In the genomic region with DNA sequence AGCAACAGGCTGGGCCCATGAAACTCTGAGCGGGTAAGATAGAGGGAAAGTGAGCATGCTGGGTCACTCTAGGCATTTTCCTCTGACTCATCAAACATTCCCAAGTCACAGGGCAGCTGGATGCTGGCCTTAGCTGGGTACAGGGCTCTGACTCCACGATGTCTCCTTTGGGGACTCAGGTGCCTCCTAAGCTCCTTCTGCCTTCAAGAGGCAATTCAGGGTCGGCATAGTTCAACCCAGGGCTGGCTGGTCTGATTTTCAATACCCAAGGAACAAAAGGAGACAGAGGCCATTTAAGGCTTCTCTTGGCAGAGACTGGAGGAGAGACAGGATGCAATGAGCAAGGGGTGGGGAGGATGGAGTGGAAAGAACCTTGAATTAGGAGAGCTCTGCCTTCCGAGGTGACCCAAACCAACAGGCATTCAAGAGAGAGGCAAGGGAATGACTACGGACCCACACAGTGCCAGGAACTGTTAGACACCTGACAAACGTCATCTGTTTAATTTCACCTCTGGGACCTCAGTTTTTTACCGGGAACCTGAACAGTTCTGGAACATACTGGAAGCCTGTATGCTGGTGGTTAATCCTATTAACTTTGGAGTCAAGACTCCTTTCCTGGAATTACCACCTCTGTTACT, we compare ENCODE assay signal across 9 cellular contexts. TPM values are rescaled to one million over a fixed set of nuclear protein-coding genes. Genes with fewer than 3 reads are reported as not detected.
DNase-seq lines count a peak whose midpoint lies in the region; ATAC-seq, FAIRE-seq and TF ChIP-seq lines count a peak whose summit lies in the region.
"Had no signal": no experiment of that assay in that cellular context is flagged by ENCODE, and none has a peak within 500 bp of the region (broad histone marks: within the 10 kb centered on the region; RNA-seq: fewer than 3 reads in every experiment).

No MANE protein-coding gene starts in this region.

- no peak overlapping the region for H3K27ac Mint-ChIP-seq in activated T-cell treated with anti-CD3 and anti-CD28 coated beads, Interleukin-2, amount 50 U/mL, for 24 hours

- H3K27me3 Mint-ChIP-seq in activated T-cell treated with anti-CD3 and anti-CD28 coated beads, Interleukin-2, amount 50 U/mL, for 24 hours = no peaks in the 10 kb centered on the region

- no peaks in the 10 kb centered on the region for H3K9me3 ChIP-seq in lung (ENCODE audit: control insufficient read depth in 2 of 2, insufficient read depth in 1 of 2, low read length in 1 of 2)

- no peaks in the 10 kb centered on the region for H3K9me3 Mint-ChIP-seq in activated T-cell treated with anti-CD3 and anti-CD28 coated beads, Interleukin-2, amount 50 U/mL, for 24 hours

- H3K36me3 ChIP-seq in lung (ENCODE audit: control insufficient read depth in 2 of 2, insufficient read depth in 2 of 2, low read length in 2 of 2) = peaks cover 0 to 19% of the 10 kb centered on the region in 2 donors

- DNase-seq in A172 (ENCODE audit: low spot score) (peak; percentile 92), HTR-8/SVneo (ENCODE audit: insufficient read length, low spot score) (peak; percentile 77), choroid plexus epithelial cell (ENCODE audit: low read depth) (peak; percentile 75), lung (ENCODE audit: low spot score) (no peak), NCI-H526 treated with DMSO at 0.1 percent for 48 hours (lab: John Stamatoyannopoulos, UW) (no peak), NCI-H1694 treated with DMSO at 0.1 percent for 48 hours (lab: John Stamatoyannopoulos, UW) (no peak)
- no peak for DNase-seq in activated T-cell treated with anti-CD3 and anti-CD28 coated beads, Interleukin-2, amount 50 U/mL, for 24 hours
- DNase-seq: activated CD4-positive, alpha-beta T cell treated with anti-CD3 and anti-CD28 coated beads, Interleukin-2, amount 50 U/mL, for 1 hour had no signal

- peak overlapping the region; percentile 90 to 95 for H3K27ac ChIP-seq in lung (ENCODE audit: low read depth in 1 of 2, low read length in 1 of 2)

- no peaks in the 10 kb centered on the region for H3K27me3 ChIP-seq in lung (ENCODE audit: control insufficient read depth, insufficient read depth)

- H3K4me1 ChIP-seq in lung (ENCODE audit: control insufficient read depth in 2 of 2, insufficient read depth in 2 of 2, low read length in 2 of 2) = peaks cover 0 to 20% of the 10 kb centered on the region in 2 donors

- ATAC-seq in lung (ENCODE audit: insufficient read depth, low FRiP score) (no peak), GM21529 (IDR thresholded peaks at IDR 0.05; ENCODE audit: unreplicated experiment) (no peak)

- H3K4me1 Mint-ChIP-seq in activated T-cell treated with anti-CD3 and anti-CD28 coated beads, Interleukin-2, amount 50 U/mL, for 24 hours (ENCODE audit: low read depth) = peaks cover 37% of the 10 kb centered on the region

- WGBS in lung, 2 donors = 18 to 38% methylated on average over 7 of the region's 7 CpGs

- peaks cover 23% of the 10 kb centered on the region for H3K36me3 Mint-ChIP-seq in activated T-cell treated with anti-CD3 and anti-CD28 coated beads, Interleukin-2, amount 50 U/mL, for 24 hours (ENCODE audit: low read depth)

- H3K4me3 Mint-ChIP-seq in activated T-cell treated with anti-CD3 and anti-CD28 coated beads, Interleukin-2, amount 50 U/mL, for 24 hours = no peak overlapping the region

- peak overlapping the region; percentile 69 for H3K4me3 ChIP-seq in choroid plexus epithelial cell (ENCODE audit: low read depth, low read length)
- H3K4me3 ChIP-seq in lung = peak overlapping the region; percentile 52

- no peak for TF ChIP-seq CTCF in choroid plexus epithelial cell (conservative IDR thresholded peaks at IDR 0.05; ENCODE audit: low read depth, low read length)
- TF ChIP-seq CTCF in lung (IDR thresholded peaks at IDR 0.05; ENCODE audit: control extremely low read depth, extremely low read depth) = no peak

- FAIRE-seq in HTR-8/SVneo (lab: Jason Lieb, UNC) = no peak

RNA-seq across cellular contexts. Expression of a gene that starts 0.9 kb away (rescaled TPM):
- total RNA-seq in A172 (2014; rRNA removed; shearing (Covaris generic)) = 68.5 and 70.0 TPM in 2 replicates
- total RNA-seq in lung = 100 to 1,000 TPM in 1 of 2 donors, 10 to 100 TPM in 1; 67.2 to 127 TPM
- 100 to 1,000 TPM; 143 to 195 TPM for polyA plus RNA-seq in lung

RNA-seq across cellular contexts. Expression of a gene that starts 10.0 kb away (rescaled TPM):
- 138 and 372 TPM in 2 replicates for total RNA-seq in A172 (2014; rRNA removed; shearing (Covaris generic))
- 100 to 1,000 TPM in 1 of 2 donors, 10 to 100 TPM in 1; 56.6 to 110 TPM for total RNA-seq in lung
- 10 to 100 TPM; 61.2 to 85.2 TPM for polyA plus RNA-seq in lung

RNA-seq across cellular contexts. Expression of a gene that starts 24.2 kb away (rescaled TPM):
- total RNA-seq in A172 (2014; rRNA removed; shearing (Covaris generic)) = 159 and 173 TPM in 2 replicates
- 10 to 100 TPM; 23.5 to 78.3 TPM for total RNA-seq in lung
- 10 to 100 TPM; 22.9 to 32.4 TPM for polyA plus RNA-seq in lung

RNA-seq across cellular contexts. Expression of a gene that starts 42.5 kb away (rescaled TPM):
- 32.7 and 41.4 TPM in 2 replicates for total RNA-seq in A172 (2014; rRNA removed; shearing (Covaris generic))
- total RNA-seq in lung = 10 to 100 TPM; 12.7 to 32.9 TPM
- 10 to 100 TPM; 14.6 to 27.8 TPM for polyA plus RNA-seq in lung

RNA-seq across cellular contexts. Expression of a gene that starts 50.5 kb away (rescaled TPM):
- 55.1 and 58.4 TPM in 2 replicates for total RNA-seq in A172 (2014; rRNA removed; shearing (Covaris generic))
- 100 to 1,000 TPM in 1 of 2 donors, 10 to 100 TPM in 1; 47.8 to 105 TPM for total RNA-seq in lung
- polyA plus RNA-seq in lung = 10 to 100 TPM; 52.0 to 80.1 TPM

Comparison
In these comparisons a context has a peak if more than half of its experiments do, and no peak if none do; other contexts are left out.
1. DNase-seq: peak in A172 (single experiment), HTR-8/SVneo (single experiment) and choroid plexus epithelial cell (single experiment); none in lung (single experiment), NCI-H526 treated with DMSO at 0.1 percent for 48 hours (single experiment), NCI-H1694 treated with DMSO at 0.1 percent for 48 hours (single experiment) and activated T-cell treated with anti-CD3 and anti-CD28 coated beads, Interleukin-2, amount 50 U/mL, for 24 hours (single experiment).